Comparison of ENCODE assay signal across 1 cellular context in the genomic region with DNA sequence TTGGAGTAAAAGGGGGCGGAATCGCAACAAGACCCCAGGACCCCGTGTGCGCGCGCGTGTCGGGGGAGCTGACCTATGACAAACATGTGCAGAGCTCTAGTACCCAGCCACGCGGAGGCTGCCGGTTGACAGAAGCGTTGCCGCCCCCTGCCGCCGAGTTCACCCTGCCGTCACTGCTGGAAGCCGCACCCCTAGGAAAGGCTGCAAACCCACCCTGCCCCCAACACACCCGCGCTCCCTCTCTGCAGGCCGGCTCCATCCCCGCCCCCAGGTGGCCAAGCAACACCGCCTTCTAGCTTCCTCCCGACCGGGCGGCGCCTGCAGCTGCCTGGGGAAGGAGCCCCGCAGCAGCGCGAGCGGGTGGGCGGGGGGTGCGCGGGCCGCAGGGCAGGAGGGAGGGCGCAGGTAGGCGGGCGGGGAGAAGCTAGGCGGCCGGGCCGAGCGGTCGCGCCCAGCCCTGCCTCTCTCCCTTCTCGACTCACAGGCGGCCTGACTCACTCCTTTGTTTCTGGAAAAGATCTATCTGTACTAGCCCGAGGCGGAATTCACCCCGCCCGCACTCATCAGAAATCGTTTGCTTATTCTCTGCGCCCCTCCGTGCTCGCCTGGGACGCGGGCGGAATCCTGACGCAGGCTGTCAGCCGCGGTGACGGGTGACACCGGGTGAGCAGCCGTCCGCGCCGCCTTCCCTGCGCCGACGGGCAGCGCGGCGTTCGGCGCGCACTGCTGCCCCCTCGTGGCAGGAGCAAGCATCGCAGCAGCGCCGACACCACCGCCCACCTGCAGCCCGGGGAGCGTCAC.
TF ChIP-seq lines count a peak whose summit lies in the region.

No MANE protein-coding gene starts in this region.

TF ChIP-seq in GM12878, 131 proteins besides CTCF, POLR2A, EP300 and RAD21 (continued from another document and continues in another):
- TF ChIP-seq, protein P1, sequence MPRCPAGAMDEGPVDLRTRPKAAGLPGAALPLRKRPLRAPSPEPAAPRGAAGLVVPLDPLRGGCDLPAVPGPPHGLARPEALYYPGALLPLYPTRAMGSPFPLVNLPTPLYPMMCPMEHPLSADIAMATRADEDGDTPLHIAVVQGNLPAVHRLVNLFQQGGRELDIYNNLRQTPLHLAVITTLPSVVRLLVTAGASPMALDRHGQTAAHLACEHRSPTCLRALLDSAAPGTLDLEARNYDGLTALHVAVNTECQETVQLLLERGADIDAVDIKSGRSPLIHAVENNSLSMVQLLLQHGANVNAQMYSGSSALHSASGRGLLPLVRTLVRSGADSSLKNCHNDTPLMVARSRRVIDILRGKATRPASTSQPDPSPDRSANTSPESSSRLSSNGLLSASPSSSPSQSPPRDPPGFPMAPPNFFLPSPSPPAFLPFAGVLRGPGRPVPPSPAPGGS (IDR thresholded peaks at IDR 0.05; ENCODE audit: borderline replicate concordance, insufficient read depth, low read depth, low read length, poor library complexity, severe bottlenecking), result no peak
- TF ChIP-seq NFIC (IDR thresholded peaks at IDR 0.05; ENCODE audit: low read depth, low read length) (no peak), PML (IDR thresholded peaks at IDR 0.05; ENCODE audit: low read length) (no peak), SMAD1 (IDR thresholded peaks at IDR 0.05; ENCODE audit: low read depth, partially characterized antibody) (no peak), MYC (IDR thresholded peaks at IDR 0.05; ENCODE audit: insufficient read depth, insufficient read length, insufficient replicate concordance, low read length, severe bottlenecking) (no peak), ZNF274 (IDR thresholded peaks at IDR 0.05; ENCODE audit: insufficient read depth, insufficient read length) (no peak), ZNF24 (IDR thresholded peaks at IDR 0.05) (no peak), TARDBP (IDR thresholded peaks at IDR 0.05; ENCODE audit: borderline replicate concordance) (no peak), ETV6 (conservative IDR thresholded peaks at IDR 0.05 in 1 of 2, IDR thresholded peaks at IDR 0.05 in 1 of 2; ENCODE audit: borderline replicate concordance in 1 of 2, low read depth in 1 of 2) (no peak), CBX3 (IDR thresholded peaks at IDR 0.05; ENCODE audit: borderline replicate concordance, low read depth) (no peak), EED (IDR thresholded peaks at IDR 0.05; ENCODE audit: low read depth) (peak; percentile 18; the same call in 1 of the 2 replicates), IRF4 (IDR thresholded peaks at IDR 0.05; ENCODE audit: low read depth, low read length) (no peak), FOXK2 (IDR thresholded peaks at IDR 0.05) (no peak), CREB1 (IDR thresholded peaks at IDR 0.05; ENCODE audit: low read depth) (peak; percentile 63), TCF7 (IDR thresholded peaks at IDR 0.05; ENCODE audit: borderline replicate concordance) (no peak), IKZF1 (conservative IDR thresholded peaks at IDR 0.05) (peak; percentile 84), GABPA (IDR thresholded peaks at IDR 0.05; ENCODE audit: low read depth) (no peak), BRCA1 (IDR thresholded peaks at IDR 0.05; ENCODE audit: low read depth, low read length) (no peak), TAF1 (IDR thresholded peaks at IDR 0.05; ENCODE audit: borderline replicate concordance, low read depth, low read length) (no peak), SMAD5 (IDR thresholded peaks at IDR 0.05; ENCODE audit: low read depth) (no peak), MEF2A (IDR thresholded peaks at IDR 0.05; ENCODE audit: insufficient read depth, low read depth, low read length) (no peak), RB1 (IDR thresholded peaks at IDR 0.05; ENCODE audit: borderline replicate concordance) (peak; percentile 70; the same call in 1 of the 2 replicates), EZH2 (IDR thresholded peaks at IDR 0.05; ENCODE audit: borderline replicate concordance, control insufficient read depth, low read depth, low read length) (no peak), HDAC6 (IDR thresholded peaks at IDR 0.05; ENCODE audit: unreplicated experiment) (no peak), JUNB (IDR thresholded peaks at IDR 0.05) (no peak), MEF2B (IDR thresholded peaks at IDR 0.05; ENCODE audit: partially characterized antibody, poor library complexity, severe bottlenecking) (no peak), NFYA (IDR thresholded peaks at IDR 0.05; ENCODE audit: borderline replicate concordance, low read depth, low read length) (no peak), YY1 (IDR thresholded peaks at IDR 0.05; ENCODE audit: low read depth, low read length) (peak; percentile 77), CHD2 (IDR thresholded peaks at IDR 0.05; ENCODE audit: borderline replicate concordance, low read depth, low read length) (0 out of 2 replicates have a peak, but pooled peaks have one; percentile 33), STAT3 (IDR thresholded peaks at IDR 0.05; ENCODE audit: low read depth, low read length) (no peak), BMI1 (IDR thresholded peaks at IDR 0.05; ENCODE audit: borderline replicate concordance) (no peak), NRF1 (conservative IDR thresholded peaks at IDR 0.05; ENCODE audit: low read depth, low read length) (peak; percentile 37; the same call in 1 of the 2 replicates), ZNF217 (IDR thresholded peaks at IDR 0.05) (no peak), ZSCAN29 (IDR thresholded peaks at IDR 0.05) (no peak), HCFC1 (IDR thresholded peaks at IDR 0.05; ENCODE audit: low read length) (no peak), RAD51 (IDR thresholded peaks at IDR 0.05) (no peak)
- TF ChIP-seq, protein P2, sequence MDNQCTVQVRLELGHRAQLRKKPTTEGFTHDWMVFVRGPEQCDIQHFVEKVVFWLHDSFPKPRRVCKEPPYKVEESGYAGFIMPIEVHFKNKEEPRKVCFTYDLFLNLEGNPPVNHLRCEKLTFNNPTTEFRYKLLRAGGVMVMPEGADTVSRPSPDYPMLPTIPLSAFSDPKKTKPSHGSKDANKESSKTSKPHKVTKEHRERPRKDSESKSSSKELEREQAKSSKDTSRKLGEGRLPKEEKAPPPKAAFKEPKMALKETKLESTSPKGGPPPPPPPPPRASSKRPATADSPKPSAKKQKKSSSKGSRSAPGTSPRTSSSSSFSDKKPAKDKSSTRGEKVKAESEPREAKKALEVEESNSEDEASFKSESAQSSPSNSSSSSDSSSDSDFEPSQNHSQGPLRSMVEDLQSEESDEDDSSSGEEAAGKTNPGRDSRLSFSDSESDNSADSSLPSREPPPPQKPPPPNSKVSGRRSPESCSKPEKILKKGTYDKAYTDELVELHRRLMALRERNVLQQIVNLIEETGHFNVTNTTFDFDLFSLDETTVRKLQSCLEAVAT (IDR thresholded peaks at IDR 0.05), result no peak
- TF ChIP-seq, protein P3, sequence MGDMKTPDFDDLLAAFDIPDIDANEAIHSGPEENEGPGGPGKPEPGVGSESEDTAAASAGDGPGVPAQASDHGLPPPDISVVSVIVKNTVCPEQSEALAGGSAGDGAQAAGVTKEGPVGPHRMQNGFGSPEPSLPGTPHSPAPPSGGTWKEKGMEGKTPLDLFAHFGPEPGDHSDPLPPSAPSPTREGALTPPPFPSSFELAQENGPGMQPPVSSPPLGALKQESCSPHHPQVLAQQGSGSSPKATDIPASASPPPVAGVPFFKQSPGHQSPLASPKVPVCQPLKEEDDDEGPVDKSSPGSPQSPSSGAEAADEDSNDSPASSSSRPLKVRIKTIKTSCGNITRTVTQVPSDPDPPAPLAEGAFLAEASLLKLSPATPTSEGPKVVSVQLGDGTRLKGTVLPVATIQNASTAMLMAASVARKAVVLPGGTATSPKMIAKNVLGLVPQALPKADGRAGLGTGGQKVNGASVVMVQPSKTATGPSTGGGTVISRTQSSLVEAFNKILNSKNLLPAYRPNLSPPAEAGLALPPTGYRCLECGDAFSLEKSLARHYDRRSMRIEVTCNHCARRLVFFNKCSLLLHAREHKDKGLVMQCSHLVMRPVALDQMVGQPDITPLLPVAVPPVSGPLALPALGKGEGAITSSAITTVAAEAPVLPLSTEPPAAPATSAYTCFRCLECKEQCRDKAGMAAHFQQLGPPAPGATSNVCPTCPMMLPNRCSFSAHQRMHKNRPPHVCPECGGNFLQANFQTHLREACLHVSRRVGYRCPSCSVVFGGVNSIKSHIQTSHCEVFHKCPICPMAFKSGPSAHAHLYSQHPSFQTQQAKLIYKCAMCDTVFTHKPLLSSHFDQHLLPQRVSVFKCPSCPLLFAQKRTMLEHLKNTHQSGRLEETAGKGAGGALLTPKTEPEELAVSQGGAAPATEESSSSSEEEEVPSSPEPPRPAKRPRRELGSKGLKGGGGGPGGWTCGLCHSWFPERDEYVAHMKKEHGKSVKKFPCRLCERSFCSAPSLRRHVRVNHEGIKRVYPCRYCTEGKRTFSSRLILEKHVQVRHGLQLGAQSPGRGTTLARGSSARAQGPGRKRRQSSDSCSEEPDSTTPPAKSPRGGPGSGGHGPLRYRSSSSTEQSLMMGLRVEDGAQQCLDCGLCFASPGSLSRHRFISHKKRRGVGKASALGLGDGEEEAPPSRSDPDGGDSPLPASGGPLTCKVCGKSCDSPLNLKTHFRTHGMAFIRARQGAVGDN (IDR thresholded peaks at IDR 0.05), result no peak
- TF ChIP-seq, protein P4, sequence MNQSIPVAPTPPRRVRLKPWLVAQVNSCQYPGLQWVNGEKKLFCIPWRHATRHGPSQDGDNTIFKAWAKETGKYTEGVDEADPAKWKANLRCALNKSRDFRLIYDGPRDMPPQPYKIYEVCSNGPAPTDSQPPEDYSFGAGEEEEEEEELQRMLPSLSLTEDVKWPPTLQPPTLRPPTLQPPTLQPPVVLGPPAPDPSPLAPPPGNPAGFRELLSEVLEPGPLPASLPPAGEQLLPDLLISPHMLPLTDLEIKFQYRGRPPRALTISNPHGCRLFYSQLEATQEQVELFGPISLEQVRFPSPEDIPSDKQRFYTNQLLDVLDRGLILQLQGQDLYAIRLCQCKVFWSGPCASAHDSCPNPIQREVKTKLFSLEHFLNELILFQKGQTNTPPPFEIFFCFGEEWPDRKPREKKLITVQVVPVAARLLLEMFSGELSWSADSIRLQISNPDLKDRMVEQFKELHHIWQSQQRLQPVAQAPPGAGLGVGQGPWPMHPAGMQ (IDR thresholded peaks at IDR 0.05; ENCODE audit: borderline replicate concordance), result no peak
- TF ChIP-seq, protein P5, sequence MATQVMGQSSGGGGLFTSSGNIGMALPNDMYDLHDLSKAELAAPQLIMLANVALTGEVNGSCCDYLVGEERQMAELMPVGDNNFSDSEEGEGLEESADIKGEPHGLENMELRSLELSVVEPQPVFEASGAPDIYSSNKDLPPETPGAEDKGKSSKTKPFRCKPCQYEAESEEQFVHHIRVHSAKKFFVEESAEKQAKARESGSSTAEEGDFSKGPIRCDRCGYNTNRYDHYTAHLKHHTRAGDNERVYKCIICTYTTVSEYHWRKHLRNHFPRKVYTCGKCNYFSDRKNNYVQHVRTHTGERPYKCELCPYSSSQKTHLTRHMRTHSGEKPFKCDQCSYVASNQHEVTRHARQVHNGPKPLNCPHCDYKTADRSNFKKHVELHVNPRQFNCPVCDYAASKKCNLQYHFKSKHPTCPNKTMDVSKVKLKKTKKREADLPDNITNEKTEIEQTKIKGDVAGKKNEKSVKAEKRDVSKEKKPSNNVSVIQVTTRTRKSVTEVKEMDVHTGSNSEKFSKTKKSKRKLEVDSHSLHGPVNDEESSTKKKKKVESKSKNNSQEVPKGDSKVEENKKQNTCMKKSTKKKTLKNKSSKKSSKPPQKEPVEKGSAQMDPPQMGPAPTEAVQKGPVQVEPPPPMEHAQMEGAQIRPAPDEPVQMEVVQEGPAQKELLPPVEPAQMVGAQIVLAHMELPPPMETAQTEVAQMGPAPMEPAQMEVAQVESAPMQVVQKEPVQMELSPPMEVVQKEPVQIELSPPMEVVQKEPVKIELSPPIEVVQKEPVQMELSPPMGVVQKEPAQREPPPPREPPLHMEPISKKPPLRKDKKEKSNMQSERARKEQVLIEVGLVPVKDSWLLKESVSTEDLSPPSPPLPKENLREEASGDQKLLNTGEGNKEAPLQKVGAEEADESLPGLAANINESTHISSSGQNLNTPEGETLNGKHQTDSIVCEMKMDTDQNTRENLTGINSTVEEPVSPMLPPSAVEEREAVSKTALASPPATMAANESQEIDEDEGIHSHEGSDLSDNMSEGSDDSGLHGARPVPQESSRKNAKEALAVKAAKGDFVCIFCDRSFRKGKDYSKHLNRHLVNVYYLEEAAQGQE (IDR thresholded peaks at IDR 0.05; ENCODE audit: low read depth, low read length), result no peak
- TF ChIP-seq, protein P6, sequence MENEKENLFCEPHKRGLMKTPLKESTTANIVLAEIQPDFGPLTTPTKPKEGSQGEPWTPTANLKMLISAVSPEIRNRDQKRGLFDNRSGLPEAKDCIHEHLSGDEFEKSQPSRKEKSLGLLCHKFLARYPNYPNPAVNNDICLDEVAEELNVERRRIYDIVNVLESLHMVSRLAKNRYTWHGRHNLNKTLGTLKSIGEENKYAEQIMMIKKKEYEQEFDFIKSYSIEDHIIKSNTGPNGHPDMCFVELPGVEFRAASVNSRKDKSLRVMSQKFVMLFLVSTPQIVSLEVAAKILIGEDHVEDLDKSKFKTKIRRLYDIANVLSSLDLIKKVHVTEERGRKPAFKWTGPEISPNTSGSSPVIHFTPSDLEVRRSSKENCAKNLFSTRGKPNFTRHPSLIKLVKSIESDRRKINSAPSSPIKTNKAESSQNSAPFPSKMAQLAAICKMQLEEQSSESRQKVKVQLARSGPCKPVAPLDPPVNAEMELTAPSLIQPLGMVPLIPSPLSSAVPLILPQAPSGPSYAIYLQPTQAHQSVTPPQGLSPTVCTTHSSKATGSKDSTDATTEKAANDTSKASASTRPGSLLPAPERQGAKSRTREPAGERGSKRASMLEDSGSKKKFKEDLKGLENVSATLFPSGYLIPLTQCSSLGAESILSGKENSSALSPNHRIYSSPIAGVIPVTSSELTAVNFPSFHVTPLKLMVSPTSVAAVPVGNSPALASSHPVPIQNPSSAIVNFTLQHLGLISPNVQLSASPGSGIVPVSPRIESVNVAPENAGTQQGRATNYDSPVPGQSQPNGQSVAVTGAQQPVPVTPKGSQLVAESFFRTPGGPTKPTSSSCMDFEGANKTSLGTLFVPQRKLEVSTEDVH (IDR thresholded peaks at IDR 0.05; ENCODE audit: low read depth, partially characterized antibody), result no peak
- TF ChIP-seq, protein P7, sequence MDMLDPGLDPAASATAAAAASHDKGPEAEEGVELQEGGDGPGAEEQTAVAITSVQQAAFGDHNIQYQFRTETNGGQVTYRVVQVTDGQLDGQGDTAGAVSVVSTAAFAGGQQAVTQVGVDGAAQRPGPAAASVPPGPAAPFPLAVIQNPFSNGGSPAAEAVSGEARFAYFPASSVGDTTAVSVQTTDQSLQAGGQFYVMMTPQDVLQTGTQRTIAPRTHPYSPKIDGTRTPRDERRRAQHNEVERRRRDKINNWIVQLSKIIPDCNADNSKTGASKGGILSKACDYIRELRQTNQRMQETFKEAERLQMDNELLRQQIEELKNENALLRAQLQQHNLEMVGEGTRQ (IDR thresholded peaks at IDR 0.05; ENCODE audit: borderline replicate concordance, low read depth, low read length), result no peak
